In the genomic region with DNA sequence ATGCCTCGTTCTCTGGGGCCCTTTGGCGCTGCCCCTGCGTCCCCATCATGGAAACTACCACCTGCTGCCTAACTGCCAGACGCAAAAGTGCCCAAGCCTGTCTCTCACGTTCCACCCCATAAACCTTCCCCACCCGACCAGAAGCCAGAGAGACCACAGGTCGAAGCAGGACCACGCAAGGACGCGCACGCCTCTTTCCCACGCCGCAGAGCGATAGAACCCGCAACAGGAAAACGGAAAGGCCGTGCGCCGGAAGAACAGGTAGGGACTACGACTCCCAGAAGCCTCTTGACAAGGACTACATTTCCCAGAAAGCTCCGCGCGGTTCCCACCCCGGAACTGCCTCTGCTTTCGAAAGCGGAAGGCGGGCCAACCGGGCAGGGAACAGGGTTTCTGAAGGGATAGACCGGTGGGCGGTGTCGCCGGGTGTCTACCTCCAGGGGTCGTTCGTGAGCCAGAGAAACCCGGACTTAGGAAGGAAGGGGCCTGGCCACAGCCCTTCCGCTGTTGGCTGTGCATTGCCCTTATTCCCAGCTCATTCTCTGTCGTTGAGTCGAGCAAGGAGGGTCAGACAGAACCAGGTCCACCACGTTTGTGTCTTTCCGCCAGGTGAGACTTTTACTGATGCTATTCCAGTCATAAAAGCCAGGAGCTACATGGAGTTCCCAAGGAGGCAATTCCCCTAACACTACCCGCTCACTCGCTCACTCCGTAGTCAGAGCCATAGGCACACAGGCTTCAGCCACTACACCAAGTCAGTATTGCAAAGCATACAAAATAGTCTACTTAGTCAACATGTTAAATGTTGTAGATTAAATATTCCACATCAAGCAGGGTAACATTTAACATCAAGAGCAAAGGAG, we compare ENCODE assay signal across 8 cellular contexts. TPM values are rescaled to one million over a fixed set of nuclear protein-coding genes. Genes with fewer than 3 reads are reported as not detected.
A peak's percentile ranks its signal among the peaks of the same experiment; 100 is the strongest.
DNase-seq lines count a peak whose midpoint lies in the region; TF ChIP-seq lines count a peak whose summit lies in the region.

No MANE protein-coding gene starts in this region.

- no peaks in the 10 kb centered on the region for H3K36me3 ChIP-seq in ES-I3 (ENCODE audit: insufficient read depth, low read length)
- no peaks in the 10 kb centered on the region for H3K36me3 ChIP-seq in neural cell (ENCODE audit: insufficient read depth, low read length)
- H3K36me3 ChIP-seq in stomach: no peaks in the 10 kb centered on the region

- H4K20me1 ChIP-seq in neural cell (ENCODE audit: insufficient read depth): no peaks in the 10 kb centered on the region

- POLR2A ChIA-PET in RWPE1 (lab: Yijun Ruan, JAX; ENCODE audit: low non-redundant PET): interaction anchor here (0.5 to 0.6 kb wide), 3 partner anchors 67 to 436 kb away, joined by 3 to 8 read pairs (median 4); no protein-coding TSS in a partner anchor

- H2AFZ ChIP-seq in neural cell (ENCODE audit: low read depth, low read length): peak overlapping the region; percentile 95

- intact Hi-C loops in stomach (cut with DNase I; ENCODE audit: low total_unique reads): no loop called here

- H3F3A ChIP-seq in neural cell (ENCODE audit: insufficient read depth, low read length, poor library complexity, severe bottlenecking): no peaks in the 10 kb centered on the region

- H3K9ac ChIP-seq in ES-I3 (ENCODE audit: low read depth, low read length) (peak overlapping the region; percentile 90), neural cell (ENCODE audit: low read length) (peak overlapping the region; percentile 69)

- TF ChIP-seq RAD21 in neural cell (conservative IDR thresholded peaks at IDR 0.05): peak; percentile 92

- no peaks in the 10 kb centered on the region; the same call in 1 of the 2 replicates for H3K4me1 ChIP-seq in ES-I3 (ENCODE audit: insufficient read depth, low read length)
- peaks cover 11 to 18% (median 16%) of the 10 kb centered on the region in 4 donors for H3K4me1 ChIP-seq in stomach

- H3K27ac ChIP-seq in RWPE1: peak overlapping the region; percentile 61
- H3K27ac ChIP-seq in neural cell (ENCODE audit: low read length): peak overlapping the region; percentile 81
- H3K27ac ChIP-seq in stomach: peak overlapping the region; percentile 73 to 89 (median 84)

- no peaks in the 10 kb centered on the region for H3K9me3 ChIP-seq in ES-I3 (ENCODE audit: control insufficient read depth, insufficient read depth, low read length)
- H3K9me3 ChIP-seq in neural cell (ENCODE audit: low read length): no peaks in the 10 kb centered on the region
- no peaks in the 10 kb centered on the region for H3K9me3 ChIP-seq in stomach

- H3K4me3 ChIP-seq in LNCaP clone FGC (ENCODE audit: low read depth, low read length) (peak overlapping the region; percentile 92), neural cell (ENCODE audit: low read length) (peak overlapping the region; percentile 82), stomach (peak overlapping the region; percentile 52 to 72 (median 63))

- CTCF ChIA-PET in RWPE1 (lab: Yijun Ruan, JAX): interaction anchor here (0.6 to 2.7 kb wide), 14 partner anchors 9 to 308 kb away, joined by 3 to 19 read pairs (median 6); no protein-coding TSS in a partner anchor

- DNase-seq in H4 (ENCODE audit: low spot score) (peak; percentile 97), LNCaP clone FGC (ENCODE audit: low read depth) (peak; percentile 91), RWPE1 (ENCODE audit: low spot score) (peak; percentile 97), fibroblast of the conjunctiva (ENCODE audit: low read depth) (peak; percentile 94), stomach (peak; percentile 99)
- peak; percentile 97 for DNase-seq in activated effector memory CD4-positive, alpha-beta T cell treated with Interleukin-2 at 50 U/mL for 16 hours

- WGBS in stomach, 5 donors: 4 to 9% (median 5%) methylated on average over 30 to 43 of the region's 43 CpGs

- H3K79me2 ChIP-seq in neural cell (replicated peaks; ENCODE audit: insufficient read depth, low read length): no peaks in the 10 kb centered on the region

- H3K9me2 ChIP-seq in neural cell (ENCODE audit: insufficient read depth, low read length): no peaks in the 10 kb centered on the region

- H3K27me3 ChIP-seq in neural cell (ENCODE audit: insufficient read depth, low read depth, low read length) (no peaks in the 10 kb centered on the region), stomach (no peaks in the 10 kb centered on the region)

- TF ChIP-seq CTCF in LNCaP clone FGC (IDR thresholded peaks at IDR 0.05; ENCODE audit: control insufficient read depth, extremely low read depth, insufficient read depth): peak; percentile 62
- TF ChIP-seq CTCF in RWPE1 (conservative IDR thresholded peaks at IDR 0.05; ENCODE audit: low read depth): peak; percentile 80
- TF ChIP-seq CTCF in neural cell (IDR thresholded peaks at IDR 0.05; ENCODE audit: poor library complexity, severe bottlenecking): peak; percentile 98
- peak in 5 of 7 experiments; percentile 56 to 86 (median 65) for TF ChIP-seq CTCF in stomach (IDR thresholded peaks at IDR 0.05)

- peak overlapping the region; percentile 99 for H3K4me2 ChIP-seq in neural cell (ENCODE audit: low read length)

- peak; percentile 27 for TF ChIP-seq EP300 in neural cell (conservative IDR thresholded peaks at IDR 0.05; ENCODE audit: poor library complexity, severe bottlenecking)
- TF ChIP-seq EP300 in stomach (IDR thresholded peaks at IDR 0.05): no peak

- peak in 2 of 4 donors; percentile 16 to 17 for TF ChIP-seq POLR2A in stomach (IDR thresholded peaks at IDR 0.05)

TF ChIP-seq in neural cell, 6 proteins besides CTCF, POLR2A, EP300 and RAD21:
- TF ChIP-seq TAF1 (IDR thresholded peaks at IDR 0.05; ENCODE audit: low read depth): peak; percentile 73
- TF ChIP-seq POLR2AphosphoS5 (IDR thresholded peaks at IDR 0.05): peak; percentile 93
- TF ChIP-seq SMC3 (conservative IDR thresholded peaks at IDR 0.05; ENCODE audit: poor library complexity): peak; percentile 96
- no peak for TF ChIP-seq EZH2 (IDR thresholded peaks at IDR 0.05; ENCODE audit: borderline replicate concordance, insufficient read depth, low read length, poor library complexity, severe bottlenecking)
- peak; percentile 97 for TF ChIP-seq MXI1 (conservative IDR thresholded peaks at IDR 0.05; ENCODE audit: poor library complexity, severe bottlenecking)
- TF ChIP-seq, protein P1, sequence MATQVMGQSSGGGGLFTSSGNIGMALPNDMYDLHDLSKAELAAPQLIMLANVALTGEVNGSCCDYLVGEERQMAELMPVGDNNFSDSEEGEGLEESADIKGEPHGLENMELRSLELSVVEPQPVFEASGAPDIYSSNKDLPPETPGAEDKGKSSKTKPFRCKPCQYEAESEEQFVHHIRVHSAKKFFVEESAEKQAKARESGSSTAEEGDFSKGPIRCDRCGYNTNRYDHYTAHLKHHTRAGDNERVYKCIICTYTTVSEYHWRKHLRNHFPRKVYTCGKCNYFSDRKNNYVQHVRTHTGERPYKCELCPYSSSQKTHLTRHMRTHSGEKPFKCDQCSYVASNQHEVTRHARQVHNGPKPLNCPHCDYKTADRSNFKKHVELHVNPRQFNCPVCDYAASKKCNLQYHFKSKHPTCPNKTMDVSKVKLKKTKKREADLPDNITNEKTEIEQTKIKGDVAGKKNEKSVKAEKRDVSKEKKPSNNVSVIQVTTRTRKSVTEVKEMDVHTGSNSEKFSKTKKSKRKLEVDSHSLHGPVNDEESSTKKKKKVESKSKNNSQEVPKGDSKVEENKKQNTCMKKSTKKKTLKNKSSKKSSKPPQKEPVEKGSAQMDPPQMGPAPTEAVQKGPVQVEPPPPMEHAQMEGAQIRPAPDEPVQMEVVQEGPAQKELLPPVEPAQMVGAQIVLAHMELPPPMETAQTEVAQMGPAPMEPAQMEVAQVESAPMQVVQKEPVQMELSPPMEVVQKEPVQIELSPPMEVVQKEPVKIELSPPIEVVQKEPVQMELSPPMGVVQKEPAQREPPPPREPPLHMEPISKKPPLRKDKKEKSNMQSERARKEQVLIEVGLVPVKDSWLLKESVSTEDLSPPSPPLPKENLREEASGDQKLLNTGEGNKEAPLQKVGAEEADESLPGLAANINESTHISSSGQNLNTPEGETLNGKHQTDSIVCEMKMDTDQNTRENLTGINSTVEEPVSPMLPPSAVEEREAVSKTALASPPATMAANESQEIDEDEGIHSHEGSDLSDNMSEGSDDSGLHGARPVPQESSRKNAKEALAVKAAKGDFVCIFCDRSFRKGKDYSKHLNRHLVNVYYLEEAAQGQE (IDR thresholded peaks at IDR 0.05; ENCODE audit: borderline replicate concordance): peak; percentile 55

RNA-seq across cellular contexts. Expression of a gene that starts 56.6 kb away (rescaled TPM):
- 33.3 and 49.0 TPM in 2 replicates for total RNA-seq in H4 (2014; rRNA removed; shearing (Covaris generic))
- polyA plus RNA-seq in neural cell (14.8 and 18.7 TPM in 2 replicates), stomach (10 to 100 TPM in 1 of 3 donors, 1 to 10 TPM in 2; 5.3 to 10.7 (median 9.5) TPM)
- polyA minus RNA-seq in neural cell: 96.4 and 136 TPM in 2 replicates
- 100 to 1,000 TPM in 1 of 5 donors, 10 to 100 TPM in 4; 26.9 to 253 (median 64.3) TPM for total RNA-seq in stomach

Comparison
In these comparisons a context has a peak if more than half of its experiments do, and no peak if none do; other contexts are left out.
1. Peak in every context shown above with its lines: DNase-seq, H3K4me3 ChIP-seq and H3K27ac ChIP-seq.